In genomic region chr7:121099572-121099971, GRCh38 we compare ENCODE assay signal across 19 cellular contexts.
DNase-seq lines count a peak whose midpoint lies in the region; ATAC-seq and TF ChIP-seq lines count a peak whose summit lies in the region.
"Had no signal": no experiment of that assay in that cellular context is flagged by ENCODE, and none has a peak within 500 bp of the region (broad histone marks: within the 10 kb centered on the region; RNA-seq: fewer than 3 reads in every experiment).

No MANE protein-coding gene starts in this region.

- WGBS in neuronal stem cell (ENCODE audit: extremely low coverage in 2 of 2, insufficient read length in 2 of 2, insufficient replicate concordance in 1 of 2), 2 donors: no CpG with 5 or more reads among the region's 8 CpGs

- H2BK15ac ChIP-seq in neuronal stem cell (ENCODE audit: low read length): no peak overlapping the region

- H3K27ac Mint-ChIP-seq in activated CD4-positive, alpha-beta T cell treated with anti-CD3 and anti-CD28 coated beads, Interleukin-2, amount 10 ng/mL, durations not matched to agents 24 days and 14 days: no peak overlapping the region
- H3K27ac Mint-ChIP-seq in endothelial cell (ENCODE audit: unreplicated experiment): no peak overlapping the region
- H3K27ac Mint-ChIP-seq in type B pancreatic cell: no peak overlapping the region
- H3K27ac Mint-ChIP-seq: activated CD4-positive, alpha-beta T cell treated with anti-CD3 and anti-CD28 coated beads, Interleukin-2, amount 10 ng/mL, durations not matched to agents 7 days and 5 days had no signal

- no peaks in the 10 kb centered on the region for H3K4me1 Mint-ChIP-seq in activated CD4-positive, alpha-beta T cell treated with anti-CD3 and anti-CD28 coated beads, Interleukin-2, amount 10 ng/mL, durations not matched to agents 24 days and 14 days
- H3K4me1 Mint-ChIP-seq in endothelial cell (ENCODE audit: unreplicated experiment): peaks cover 17% of the 10 kb centered on the region
- H3K4me1 Mint-ChIP-seq in type B pancreatic cell (ENCODE audit: unreplicated experiment): peaks cover 22% of the 10 kb centered on the region
- H3K4me1 Mint-ChIP-seq: activated CD4-positive, alpha-beta T cell treated with anti-CD3 and anti-CD28 coated beads, Interleukin-2, amount 10 ng/mL, durations not matched to agents 7 days and 5 days had no signal

- no peak overlapping the region for H2AFZ ChIP-seq in neuronal stem cell (ENCODE audit: low read length)
- H2AFZ ChIP-seq: PC-9 had no signal

- no peaks in the 10 kb centered on the region for H3K36me3 ChIP-seq in neuronal stem cell (replicated peaks in 1 of 2; ENCODE audit: control insufficient read depth in 2 of 2, insufficient read depth in 2 of 2, low read length in 2 of 2)

- H3K9me3 ChIP-seq in neuronal stem cell (replicated peaks in 1 of 2; ENCODE audit: control insufficient read depth in 2 of 2, insufficient read depth in 1 of 2, low read depth in 1 of 2, low read length in 2 of 2): no peaks in the 10 kb centered on the region
- H3K9me3 ChIP-seq: Caco-2 had no signal

- no peak overlapping the region for H3K4me3 ChIP-seq in neuronal stem cell (ENCODE audit: low read length in 2 of 2)
- H3K4me3 ChIP-seq: coronary artery, PC-9 had no signal

- H3K9ac ChIP-seq in neuronal stem cell (ENCODE audit: low read depth, low read length, poor library complexity): no peak overlapping the region

- H2BK120ac ChIP-seq in neuronal stem cell (ENCODE audit: low read depth, low read length): no peak overlapping the region

- no peak overlapping the region for H4K8ac ChIP-seq in neuronal stem cell (ENCODE audit: low read depth, low read length)

- no peak overlapping the region for H4K91ac ChIP-seq in neuronal stem cell (ENCODE audit: low read depth, low read length, poor library complexity)

- no peaks in the 10 kb centered on the region for H3K9me3 Mint-ChIP-seq in activated CD4-positive, alpha-beta T cell treated with anti-CD3 and anti-CD28 coated beads, Interleukin-2, amount 10 ng/mL, durations not matched to agents 24 days and 14 days
- H3K9me3 Mint-ChIP-seq in endothelial cell (ENCODE audit: unreplicated experiment) (no peaks in the 10 kb centered on the region), type B pancreatic cell (peaks cover 5% of the 10 kb centered on the region)
- H3K9me3 Mint-ChIP-seq: activated CD4-positive, alpha-beta T cell treated with anti-CD3 and anti-CD28 coated beads, Interleukin-2, amount 10 ng/mL, durations not matched to agents 7 days and 5 days had no signal

- intact Hi-C loops in activated CD4-positive, alpha-beta T cell treated with anti-CD3 and anti-CD28 coated beads, Interleukin-2, amount 10 ng/mL, durations not matched to agents 24 days and 14 days (cut with micrococcal nuclease): no loop called here

- no peak overlapping the region for H3K23ac ChIP-seq in neuronal stem cell (ENCODE audit: low read depth, low read length, poor library complexity)

- H3K36me3 Mint-ChIP-seq in activated CD4-positive, alpha-beta T cell treated with anti-CD3 and anti-CD28 coated beads, Interleukin-2, amount 10 ng/mL, durations not matched to agents 24 days and 14 days (ENCODE audit: low read depth): no peaks in the 10 kb centered on the region
- H3K36me3 Mint-ChIP-seq in endothelial cell (ENCODE audit: low read depth, unreplicated experiment): no peaks in the 10 kb centered on the region
- H3K36me3 Mint-ChIP-seq in type B pancreatic cell: no peaks in the 10 kb centered on the region

- no peak overlapping the region for H3K4me3 Mint-ChIP-seq in activated CD4-positive, alpha-beta T cell treated with anti-CD3 and anti-CD28 coated beads, Interleukin-2, amount 10 ng/mL, durations not matched to agents 24 days and 14 days
- no peak overlapping the region for H3K4me3 Mint-ChIP-seq in endothelial cell (ENCODE audit: unreplicated experiment)
- H3K4me3 Mint-ChIP-seq in type B pancreatic cell: no peak overlapping the region
- H3K4me3 Mint-ChIP-seq: activated CD4-positive, alpha-beta T cell treated with anti-CD3 and anti-CD28 coated beads, Interleukin-2, amount 10 ng/mL, durations not matched to agents 7 days and 5 days had no signal

- H3K27me3 Mint-ChIP-seq in activated CD4-positive, alpha-beta T cell treated with anti-CD3 and anti-CD28 coated beads, Interleukin-2, amount 10 ng/mL, durations not matched to agents 24 days and 14 days: peaks cover 22% of the 10 kb centered on the region
- H3K27me3 Mint-ChIP-seq in endothelial cell (ENCODE audit: unreplicated experiment) (no peaks in the 10 kb centered on the region), type B pancreatic cell (no peaks in the 10 kb centered on the region)

- H3K4me2 ChIP-seq in neuronal stem cell (ENCODE audit: insufficient read depth, low read length, poor library complexity, severe bottlenecking): no peak overlapping the region
- H3K4me2 ChIP-seq: PC-9 had no signal

- H3K4ac ChIP-seq in neuronal stem cell (ENCODE audit: low read length): no peak overlapping the region

- no peak overlapping the region for H3K18ac ChIP-seq in neuronal stem cell (ENCODE audit: low read length)

- H2BK12ac ChIP-seq in neuronal stem cell (ENCODE audit: low read length): no peak overlapping the region

- no peak overlapping the region for H2AK5ac ChIP-seq in neuronal stem cell (ENCODE audit: low read depth, low read length)

- H3K4me1 ChIP-seq in neuronal stem cell (ENCODE audit: control insufficient read depth in 2 of 2, insufficient read depth in 1 of 2, low read depth in 1 of 2, low read length in 2 of 2): peaks cover 0 to 5% of the 10 kb centered on the region in 2 donors

- no peak overlapping the region for H2BK5ac ChIP-seq in neuronal stem cell (ENCODE audit: low read length)

- no peaks in the 10 kb centered on the region for H3K79me1 ChIP-seq in neuronal stem cell (ENCODE audit: low read depth, low read length)

- no peak overlapping the region for H3K14ac ChIP-seq in neuronal stem cell (ENCODE audit: low read length)

- ATAC-seq in HG02798 (IDR thresholded peaks at IDR 0.05; ENCODE audit: poor library complexity, unreplicated experiment): no peak

- DNase-seq in activated CD4-positive, alpha-beta T cell treated with anti-CD3 and anti-CD28 coated beads, Interleukin-2, amount 10 ng/mL, durations not matched to agents 24 days and 14 days: peak; percentile 51
- DNase-seq in activated CD4-positive, alpha-beta T cell treated with anti-CD3 and anti-CD28 coated beads for 4 hours: no peak
- DNase-seq in NCI-H69 (lab: John Stamatoyannopoulos, UW): peak; percentile 27
- DNase-seq in endothelial cell (ENCODE audit: low spot score): no peak
- no peak for DNase-seq in type B pancreatic cell (ENCODE audit: extremely low spot score, unreplicated experiment)
- DNase-seq in NCI-H524 treated with DMSO at 0.1 percent for 48 hours (lab: John Stamatoyannopoulos, UW): no peak
- no peak for DNase-seq in neuronal stem cell (ENCODE audit: low spot score)
- DNase-seq: activated CD4-positive, alpha-beta T cell treated with anti-CD3 and anti-CD28 coated beads, Interleukin-2, amount 10 ng/mL, durations not matched to agents 7 days and 5 days; activated CD8-positive, alpha-beta memory T cell treated with anti-CD3 and anti-CD28 coated beads, Interleukin-2, amount 50 U/mL, for 48 hours; aorta; Caco-2; KG1; NCI-H1436; NCI-H345; PC-9; stimulated activated CD4-positive, alpha-beta T cell treated with anti-CD3 and anti-CD28 coated beads, Interleukin-2, amount 100 ng/mL, for 48 hours; substantia nigra had no signal

- H3K27ac ChIP-seq in neuronal stem cell (replicated peaks; ENCODE audit: low read length): no peak overlapping the region
- H3K27ac ChIP-seq: coronary artery, PC-9 had no signal

- TF ChIP-seq CTCF in endothelial cell (IDR thresholded peaks at IDR 0.05; ENCODE audit: unreplicated experiment): peak; percentile 30
- TF ChIP-seq CTCF in type B pancreatic cell (conservative IDR thresholded peaks at IDR 0.05): peak; percentile 33

- no peaks in the 10 kb centered on the region for H3K27me3 ChIP-seq in neuronal stem cell (ENCODE audit: control insufficient read depth in 3 of 3, insufficient read depth in 3 of 3, low read depth in 1 of 3, low read length in 3 of 3)

Comparison
In these comparisons a context has a peak if more than half of its experiments do, and no peak if none do; other contexts are left out.
1. DNase-seq: peak in activated CD4-positive, alpha-beta T cell treated with anti-CD3 and anti-CD28 coated beads, Interleukin-2, amount 10 ng/mL, durations not matched to agents 24 days and 14 days (single experiment) and NCI-H69 (single experiment); none in activated CD4-positive, alpha-beta T cell treated with anti-CD3 and anti-CD28 coated beads for 4 hours (0 of 2), endothelial cell (single experiment), type B pancreatic cell (single experiment), NCI-H524 treated with DMSO at 0.1 percent for 48 hours (single experiment) and neuronal stem cell (single experiment).